In genomic region chr7:75842836-75843446, GRCh38 we compare ENCODE assay signal across 8 cellular contexts. TPM values are rescaled to one million over a fixed set of nuclear protein-coding genes. Genes with fewer than 3 reads are reported as not detected.
DNase-seq lines count a peak whose midpoint lies in the region; ATAC-seq and TF ChIP-seq lines count a peak whose summit lies in the region.

No MANE protein-coding gene starts in this region.

- peak overlapping the region; percentile 95 for H3K27ac Mint-ChIP-seq in dendritic cell treated with granulocyte-macrophage colony-stimulating factor and Interleukin-4, amounts not matched to agents 40 ng/mL and 50 ng/mL, for 4 days

- H3K27ac ChIP-seq in PC-9, result peak overlapping the region; percentile 47

- no peaks in the 10 kb centered on the region for H3K9me3 ChIP-seq in PC-9 (ENCODE audit: insufficient read depth, low read depth)

- POLR2A ChIA-PET in PC-9 (lab: Charles Lee; ENCODE audit: unreplicated experiment), result interaction anchor here (0.5 kb wide), 1 partner anchor 13 kb away, joined by 8 read pairs; no protein-coding TSS in a partner anchor

- H3K36me3 ChIP-seq in PC-9 (ENCODE audit: low read depth), result no peaks in the 10 kb centered on the region

- TF ChIP-seq CTCF in PC-9 (conservative IDR thresholded peaks at IDR 0.05), result no peak

- peaks cover 76% of the 10 kb centered on the region for H3K4me1 Mint-ChIP-seq in dendritic cell treated with granulocyte-macrophage colony-stimulating factor and Interleukin-4, amounts not matched to agents 40 ng/mL and 50 ng/mL, for 4 days (ENCODE audit: low read depth)

- no peaks in the 10 kb centered on the region for H3K27me3 Mint-ChIP-seq in dendritic cell treated with granulocyte-macrophage colony-stimulating factor and Interleukin-4, amounts not matched to agents 40 ng/mL and 50 ng/mL, for 4 days

- H2AFZ ChIP-seq in PC-9, result no peak overlapping the region

- peaks cover 22% of the 10 kb centered on the region for H3K4me1 ChIP-seq in PC-9 (replicated peaks; ENCODE audit: insufficient read depth)

- intact Hi-C loops in PC-9 (cut with micrococcal nuclease; ENCODE audit: unreplicated experiment), result loop anchor here (10.0 kb wide), 1 partner anchor 68 kb away; the partner anchor contains the start of gene CCL26
- intact Hi-C loops in dendritic cell treated with granulocyte-macrophage colony-stimulating factor and Interleukin-4, amounts not matched to agents 40 ng/mL and 50 ng/mL, for 4 days (cut with micrococcal nuclease), result loop anchor here (2.0 to 10.0 kb wide), 2 partner anchors 14 to 48 kb away; no protein-coding TSS in a partner anchor

- no peaks in the 10 kb centered on the region for H3K79me2 ChIP-seq in PC-9 (ENCODE audit: low read depth)

- H3K9me2 ChIP-seq in PC-9 (ENCODE audit: insufficient read depth), result no peaks in the 10 kb centered on the region

- BruUV-seq in PC-9 (replicated peaks; lab: Mats Ljungman, UMichigan), result no TSS peak

- ATAC-seq in HG02759 (IDR thresholded peaks at IDR 0.05; ENCODE audit: unreplicated experiment), result peak; percentile 84

- peaks cover 21% of the 10 kb centered on the region for H3F3A ChIP-seq in PC-9 (ENCODE audit: insufficient read depth, low read depth)

- peak overlapping the region; percentile 71 for H3K4me3 Mint-ChIP-seq in dendritic cell treated with granulocyte-macrophage colony-stimulating factor and Interleukin-4, amounts not matched to agents 40 ng/mL and 50 ng/mL, for 4 days

- H4K20me1 ChIP-seq in PC-9 (ENCODE audit: insufficient read depth), result no peaks in the 10 kb centered on the region

- peak overlapping the region; percentile 56 for H3K4me2 ChIP-seq in PC-9

- H3K27me3 ChIP-seq in PC-9 (ENCODE audit: insufficient read depth, low read depth), result no peaks in the 10 kb centered on the region

- DNase-seq in activated CD4-positive, alpha-beta T cell treated with anti-CD3 and anti-CD28 coated beads for 48 hours, result peak; percentile 64
- DNase-seq in activated CD4-positive, alpha-beta T cell treated with anti-CD3 and anti-CD28 coated beads, Interleukin-2, amount 50 U/mL, for 1 hour, result no peak
- DNase-seq in PC-9, result peak; percentile 43 to 92
- peak; percentile 88 for DNase-seq in renal cortical epithelial cell (ENCODE audit: low read depth)
- no peak for DNase-seq in NCI-H69 (lab: John Stamatoyannopoulos, UW)
- DNase-seq in NCI-H345 (lab: John Stamatoyannopoulos, UW), result no peak

- CTCF ChIA-PET in PC-9 (lab: Charles Lee), result no interaction called here

- peaks cover 24% of the 10 kb centered on the region for H3K36me3 Mint-ChIP-seq in dendritic cell treated with granulocyte-macrophage colony-stimulating factor and Interleukin-4, amounts not matched to agents 40 ng/mL and 50 ng/mL, for 4 days (ENCODE audit: low read depth)

- H3K4me3 ChIP-seq in PC-9, result no peak overlapping the region

- no peaks in the 10 kb centered on the region for H3K9me3 Mint-ChIP-seq in dendritic cell treated with granulocyte-macrophage colony-stimulating factor and Interleukin-4, amounts not matched to agents 40 ng/mL and 50 ng/mL, for 4 days

RNA-seq across cellular contexts. Expression of gene CCL24, which starts 29.3 kb away (rescaled TPM):
- total RNA-seq in PC-9 (2021) (not detected in 2 replicates), renal cortical epithelial cell (not detected in 2 replicates)

RNA-seq across cellular contexts. Expression of gene RHBDD2, which starts 35.9 kb away (rescaled TPM):
- total RNA-seq in PC-9 (2021) (71.7 and 75.6 TPM in 2 replicates), renal cortical epithelial cell (16.0 and 31.3 TPM in 2 replicates)

Comparison
In these comparisons a context has a peak if more than half of its experiments do, and no peak if none do; other contexts are left out.
1. DNase-seq: peak in activated CD4-positive, alpha-beta T cell treated with anti-CD3 and anti-CD28 coated beads for 48 hours (single experiment), PC-9 (2 of 2) and renal cortical epithelial cell (single experiment); none in activated CD4-positive, alpha-beta T cell treated with anti-CD3 and anti-CD28 coated beads, Interleukin-2, amount 50 U/mL, for 1 hour (single experiment), NCI-H69 (single experiment) and NCI-H345 (single experiment).